1 cellular context compared by ENCODE assay signal in genomic region chr4:48722509-48723446, GRCh38.
TF ChIP-seq lines count a peak whose summit lies in the region.

No MANE protein-coding gene starts in this region.

TF ChIP-seq in HepG2, 621 proteins besides CTCF, POLR2A, EP300 and RAD21:
- no peak for TF ChIP-seq KAT8 (CRISPR knock-in tag; IDR thresholded peaks at IDR 0.05)
- no peak for TF ChIP-seq MAX (IDR thresholded peaks at IDR 0.05)
- TF ChIP-seq POGZ (CRISPR knock-in tag; IDR thresholded peaks at IDR 0.05) = peak; percentile 21; the same call in 1 of the 2 replicates
- TF ChIP-seq SMARCE1 (IDR thresholded peaks at IDR 0.05; ENCODE audit: borderline replicate concordance) = no peak
- TF ChIP-seq ZNF274 (CRISPR knock-in tag; IDR thresholded peaks at IDR 0.05) = no peak
- TF ChIP-seq ZMYM3 (CRISPR knock-in tag; IDR thresholded peaks at IDR 0.05) = peak; percentile 50; the same call in 1 of the 2 replicates
- TF ChIP-seq POLR2G (IDR thresholded peaks at IDR 0.05; ENCODE audit: low read depth, low read length) = no peak
- TF ChIP-seq JUND (CRISPR knock-in tag; IDR thresholded peaks at IDR 0.05) = no peak
- no peak for TF ChIP-seq RELA (CRISPR knock-in tag; IDR thresholded peaks at IDR 0.05)
- TF ChIP-seq SRY (CRISPR knock-in tag; IDR thresholded peaks at IDR 0.05) = no peak
- no peak for TF ChIP-seq KDM5A (IDR thresholded peaks at IDR 0.05; ENCODE audit: borderline replicate concordance, low read length)
- TF ChIP-seq MAF1 (CRISPR knock-in tag; IDR thresholded peaks at IDR 0.05; ENCODE audit: borderline replicate concordance) = no peak
- no peak for TF ChIP-seq NBN (conservative IDR thresholded peaks at IDR 0.05)
- TF ChIP-seq KIAA2018 (CRISPR knock-in tag; IDR thresholded peaks at IDR 0.05; ENCODE audit: borderline replicate concordance) = no peak
- no peak for TF ChIP-seq ZNF747 (CRISPR knock-in tag; IDR thresholded peaks at IDR 0.05; ENCODE audit: borderline replicate concordance)
- no peak for TF ChIP-seq PBX3 (CRISPR knock-in tag; IDR thresholded peaks at IDR 0.05; ENCODE audit: borderline replicate concordance)
- TF ChIP-seq HBP1 (CRISPR knock-in tag; IDR thresholded peaks at IDR 0.05; ENCODE audit: low read depth) = no peak
- TF ChIP-seq FOXC1 (CRISPR knock-in tag; IDR thresholded peaks at IDR 0.05; ENCODE audit: borderline replicate concordance) = no peak
- peak; percentile 92 for TF ChIP-seq ZNF770 (CRISPR knock-in tag; IDR thresholded peaks at IDR 0.05)
